1 cellular context compared by ENCODE assay signal in genomic region chr2:232562515-232563151, GRCh38.
TF ChIP-seq lines count a peak whose summit lies in the region.

No MANE protein-coding gene starts in this region.

TF ChIP-seq in GM12878, 131 proteins besides CTCF, POLR2A, EP300 and RAD21:
- TF ChIP-seq CBFB (IDR thresholded peaks at IDR 0.05; ENCODE audit: low read depth): no peak
- peak; percentile 79 for TF ChIP-seq SPI1 (IDR thresholded peaks at IDR 0.05; ENCODE audit: borderline replicate concordance, insufficient read depth, low read depth, low read length)
- TF ChIP-seq USF2 (IDR thresholded peaks at IDR 0.05; ENCODE audit: borderline replicate concordance, low read depth, low read length): peak; percentile 24; the same call in 1 of the 2 replicates
- TF ChIP-seq POLR2AphosphoS5 (IDR thresholded peaks at IDR 0.05; ENCODE audit: low read length): peak; percentile 30; the same call in 1 of the 2 replicates
- TF ChIP-seq STAT1 (conservative IDR thresholded peaks at IDR 0.05): no peak
- no peak for TF ChIP-seq ZNF622 (IDR thresholded peaks at IDR 0.05)
- no peak for TF ChIP-seq SMARCA5 (IDR thresholded peaks at IDR 0.05)
- TF ChIP-seq RAD51 (IDR thresholded peaks at IDR 0.05): peak; percentile 61; the same call in 1 of the 2 replicates
- no peak for TF ChIP-seq BRCA1 (IDR thresholded peaks at IDR 0.05; ENCODE audit: low read depth, low read length)
- TF ChIP-seq YBX1 (IDR thresholded peaks at IDR 0.05): no peak
